Comparison of ENCODE assay signal across 9 cellular contexts in the genomic region with DNA sequence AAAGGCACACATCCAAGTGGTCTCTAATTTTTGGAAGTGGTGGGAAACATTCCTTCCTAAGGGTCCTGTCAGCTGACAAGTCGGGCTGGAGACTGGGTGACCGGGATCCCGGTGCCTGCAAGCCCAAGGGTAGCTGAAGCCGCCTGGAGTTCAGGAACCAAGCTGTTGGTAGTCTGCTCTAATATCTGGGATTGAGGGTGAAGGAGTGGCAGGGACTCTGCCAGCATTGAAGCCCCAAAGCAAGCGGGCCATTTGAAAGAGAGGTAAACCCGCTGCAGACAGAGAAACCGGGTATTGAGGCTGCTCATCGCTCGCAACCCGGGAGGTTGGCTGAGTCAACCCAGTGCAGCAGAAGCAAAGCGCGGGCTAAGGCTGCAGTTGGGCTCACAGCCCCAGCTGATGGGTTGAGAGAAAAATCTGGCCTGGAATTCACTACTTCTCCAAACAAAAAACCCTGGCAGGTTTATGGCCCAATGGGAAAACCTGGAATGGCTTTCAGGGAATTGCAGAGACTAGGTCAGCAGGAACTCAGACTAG. TPM values are rescaled to one million over a fixed set of nuclear protein-coding genes. Genes with fewer than 3 reads are reported as not detected.
DNase-seq lines count a peak whose midpoint lies in the region; ATAC-seq and TF ChIP-seq lines count a peak whose summit lies in the region.
"Had no signal": no experiment of that assay in that cellular context is flagged by ENCODE, and none has a peak within 500 bp of the region (broad histone marks: within the 10 kb centered on the region; RNA-seq: fewer than 3 reads in every experiment).

No MANE protein-coding gene starts in this region.

- no peak overlapping the region for H3K27ac Mint-ChIP-seq in activated CD4-positive, alpha-beta T cell treated with anti-CD3 and anti-CD28 coated beads for 36 hours
- H3K27ac Mint-ChIP-seq: activated naive CD8-positive, alpha-beta T cell treated with anti-CD3 and anti-CD28 coated beads, Interleukin-2, amount 10 ng/mL, durations not matched to agents 7 days and 5 days had no signal

- H3K4me3 Mint-ChIP-seq in activated CD4-positive, alpha-beta T cell treated with anti-CD3 and anti-CD28 coated beads for 36 hours: no peak overlapping the region
- H3K4me3 Mint-ChIP-seq: activated naive CD8-positive, alpha-beta T cell treated with anti-CD3 and anti-CD28 coated beads, Interleukin-2, amount 10 ng/mL, durations not matched to agents 7 days and 5 days had no signal

- H3K9me2 ChIP-seq in neural cell (ENCODE audit: insufficient read depth, low read length): no peaks in the 10 kb centered on the region

- TF ChIP-seq RAD21 in neural cell (conservative IDR thresholded peaks at IDR 0.05): peak; percentile 32

- peak overlapping the region; percentile 21 for H2AFZ ChIP-seq in neural cell (ENCODE audit: low read depth, low read length)

- peaks cover 39% of the 10 kb centered on the region for H3K27me3 Mint-ChIP-seq in activated CD4-positive, alpha-beta T cell treated with anti-CD3 and anti-CD28 coated beads for 36 hours

- no peaks in the 10 kb centered on the region for H3K9me3 Mint-ChIP-seq in activated CD4-positive, alpha-beta T cell treated with anti-CD3 and anti-CD28 coated beads for 36 hours (ENCODE audit: low read depth)
- H3K9me3 Mint-ChIP-seq: activated naive CD8-positive, alpha-beta T cell treated with anti-CD3 and anti-CD28 coated beads, Interleukin-2, amount 10 ng/mL, durations not matched to agents 7 days and 5 days had no signal

- H3K27me3 ChIP-seq in neural cell (ENCODE audit: insufficient read depth, low read depth, low read length): peaks cover 18% of the 10 kb centered on the region

- H3K4me1 Mint-ChIP-seq in activated CD4-positive, alpha-beta T cell treated with anti-CD3 and anti-CD28 coated beads for 36 hours: no peaks in the 10 kb centered on the region

- peak overlapping the region; percentile 45 for H3K9ac ChIP-seq in neural cell (ENCODE audit: low read length)

- DNase-seq in activated CD4-positive, alpha-beta T cell treated with anti-CD3 and anti-CD28 coated beads for 36 hours: peak; percentile 57
- DNase-seq in activated CD4-positive, alpha-beta T cell treated with anti-CD3 and anti-CD28 coated beads, Interleukin-2, amount 50 U/mL, for 4 hours: no peak
- DNase-seq in NCI-H1694 (lab: John Stamatoyannopoulos, UW) (peak; percentile 86), fibroblast of the aortic adventitia (ENCODE audit: low read depth) (peak; percentile 88), UCSD-AML1 (lab: John Stamatoyannopoulos, UW; ENCODE audit: unreplicated experiment) (no peak)
- DNase-seq: activated naive CD8-positive, alpha-beta T cell treated with anti-CD3 and anti-CD28 coated beads, Interleukin-2, amount 10 ng/mL, durations not matched to agents 7 days and 5 days had no signal

- H3K36me3 ChIP-seq in neural cell (ENCODE audit: insufficient read depth, low read length): no peaks in the 10 kb centered on the region

- CTCF ChIA-PET in activated CD4-positive, alpha-beta T cell treated with anti-CD3 and anti-CD28 coated beads for 36 hours (lab: Charles Lee): interaction anchor here (0.7 to 1.0 kb wide), 6 partner anchors 9 to 505 kb away, joined by 3 read pairs; no protein-coding TSS in a partner anchor

- peak; percentile 78 for ATAC-seq in activated CD4-positive, alpha-beta T cell treated with anti-CD3 and anti-CD28 coated beads for 36 hours
- no peak for ATAC-seq in HG03097 (IDR thresholded peaks at IDR 0.05; ENCODE audit: low FRiP score, unreplicated experiment)

- TF ChIP-seq EP300 in neural cell (conservative IDR thresholded peaks at IDR 0.05; ENCODE audit: poor library complexity, severe bottlenecking): peak; percentile 44

- 0 out of 2 replicates have a peak overlapping the region, but pooled peaks have one; percentile 9 for H3K27ac ChIP-seq in VCaP
- no peak overlapping the region for H3K27ac ChIP-seq in neural cell (ENCODE audit: low read length)

- H3K4me3 ChIP-seq in fibroblast of the aortic adventitia (ENCODE audit: low read depth, low read length) (peak overlapping the region; percentile 48), neural cell (ENCODE audit: low read length) (peak overlapping the region; percentile 65)

- no peaks in the 10 kb centered on the region for H3K9me3 ChIP-seq in neural cell (ENCODE audit: low read length)

- POLR2A ChIA-PET in activated CD4-positive, alpha-beta T cell treated with anti-CD3 and anti-CD28 coated beads for 36 hours (lab: Charles Lee): interaction anchor here (0.6 kb wide), 1 partner anchor 177 kb away, joined by 3 read pairs; no protein-coding TSS in a partner anchor

- no peak for TF ChIP-seq CTCF in VCaP (conservative IDR thresholded peaks at IDR 0.05)
- no peak for TF ChIP-seq CTCF in fibroblast of the aortic adventitia (IDR thresholded peaks at IDR 0.05; ENCODE audit: insufficient read depth, low read length)
- TF ChIP-seq CTCF in neural cell (IDR thresholded peaks at IDR 0.05; ENCODE audit: poor library complexity, severe bottlenecking): no peak

- intact Hi-C loops in activated CD4-positive, alpha-beta T cell treated with anti-CD3 and anti-CD28 coated beads for 36 hours (cut with DNase I, micrococcal nuclease): no loop called here

- H3K4me2 ChIP-seq in neural cell (ENCODE audit: low read length): peak overlapping the region; percentile 81

- H3K79me2 ChIP-seq in neural cell (replicated peaks; ENCODE audit: insufficient read depth, low read length): no peaks in the 10 kb centered on the region

- H3F3A ChIP-seq in neural cell (ENCODE audit: insufficient read depth, low read length, poor library complexity, severe bottlenecking): no peaks in the 10 kb centered on the region

- no peaks in the 10 kb centered on the region for H4K20me1 ChIP-seq in neural cell (ENCODE audit: insufficient read depth)

- H3K36me3 Mint-ChIP-seq in activated CD4-positive, alpha-beta T cell treated with anti-CD3 and anti-CD28 coated beads for 36 hours (ENCODE audit: low read depth): no peaks in the 10 kb centered on the region
- H3K36me3 Mint-ChIP-seq: activated naive CD8-positive, alpha-beta T cell treated with anti-CD3 and anti-CD28 coated beads, Interleukin-2, amount 10 ng/mL, durations not matched to agents 7 days and 5 days had no signal

TF ChIP-seq in neural cell, 6 proteins besides CTCF, POLR2A, EP300 and RAD21:
- TF ChIP-seq SMC3 (conservative IDR thresholded peaks at IDR 0.05; ENCODE audit: poor library complexity) (peak; percentile 39), POLR2AphosphoS5 (IDR thresholded peaks at IDR 0.05) (peak; percentile 30), EZH2 (IDR thresholded peaks at IDR 0.05; ENCODE audit: borderline replicate concordance, insufficient read depth, low read length, poor library complexity, severe bottlenecking) (no peak), MXI1 (conservative IDR thresholded peaks at IDR 0.05; ENCODE audit: poor library complexity, severe bottlenecking) (peak; percentile 33), TAF1 (IDR thresholded peaks at IDR 0.05; ENCODE audit: low read depth) (no peak)
- TF ChIP-seq, protein P1, sequence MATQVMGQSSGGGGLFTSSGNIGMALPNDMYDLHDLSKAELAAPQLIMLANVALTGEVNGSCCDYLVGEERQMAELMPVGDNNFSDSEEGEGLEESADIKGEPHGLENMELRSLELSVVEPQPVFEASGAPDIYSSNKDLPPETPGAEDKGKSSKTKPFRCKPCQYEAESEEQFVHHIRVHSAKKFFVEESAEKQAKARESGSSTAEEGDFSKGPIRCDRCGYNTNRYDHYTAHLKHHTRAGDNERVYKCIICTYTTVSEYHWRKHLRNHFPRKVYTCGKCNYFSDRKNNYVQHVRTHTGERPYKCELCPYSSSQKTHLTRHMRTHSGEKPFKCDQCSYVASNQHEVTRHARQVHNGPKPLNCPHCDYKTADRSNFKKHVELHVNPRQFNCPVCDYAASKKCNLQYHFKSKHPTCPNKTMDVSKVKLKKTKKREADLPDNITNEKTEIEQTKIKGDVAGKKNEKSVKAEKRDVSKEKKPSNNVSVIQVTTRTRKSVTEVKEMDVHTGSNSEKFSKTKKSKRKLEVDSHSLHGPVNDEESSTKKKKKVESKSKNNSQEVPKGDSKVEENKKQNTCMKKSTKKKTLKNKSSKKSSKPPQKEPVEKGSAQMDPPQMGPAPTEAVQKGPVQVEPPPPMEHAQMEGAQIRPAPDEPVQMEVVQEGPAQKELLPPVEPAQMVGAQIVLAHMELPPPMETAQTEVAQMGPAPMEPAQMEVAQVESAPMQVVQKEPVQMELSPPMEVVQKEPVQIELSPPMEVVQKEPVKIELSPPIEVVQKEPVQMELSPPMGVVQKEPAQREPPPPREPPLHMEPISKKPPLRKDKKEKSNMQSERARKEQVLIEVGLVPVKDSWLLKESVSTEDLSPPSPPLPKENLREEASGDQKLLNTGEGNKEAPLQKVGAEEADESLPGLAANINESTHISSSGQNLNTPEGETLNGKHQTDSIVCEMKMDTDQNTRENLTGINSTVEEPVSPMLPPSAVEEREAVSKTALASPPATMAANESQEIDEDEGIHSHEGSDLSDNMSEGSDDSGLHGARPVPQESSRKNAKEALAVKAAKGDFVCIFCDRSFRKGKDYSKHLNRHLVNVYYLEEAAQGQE (IDR thresholded peaks at IDR 0.05; ENCODE audit: borderline replicate concordance): no peak

RNA-seq across cellular contexts. Expression of a gene that starts 28.2 kb away (rescaled TPM):
- 10 to 100 TPM; 11.4 to 12.2 TPM for total RNA-seq in activated CD4-positive, alpha-beta T cell treated with anti-CD3 and anti-CD28 coated beads for 36 hours
- 43.7 and 52.1 TPM in 2 replicates for total RNA-seq in fibroblast of the aortic adventitia (ENCODE audit: low replicate concordance)
- polyA plus RNA-seq in neural cell: 112 and 115 TPM in 2 replicates
- polyA minus RNA-seq in neural cell: 101 and 123 TPM in 2 replicates

Comparison
In these comparisons a context has a peak if more than half of its experiments do, and no peak if none do; other contexts are left out.
1. DNase-seq: peak in activated CD4-positive, alpha-beta T cell treated with anti-CD3 and anti-CD28 coated beads for 36 hours (single experiment), NCI-H1694 (single experiment) and fibroblast of the aortic adventitia (single experiment); none in activated CD4-positive, alpha-beta T cell treated with anti-CD3 and anti-CD28 coated beads, Interleukin-2, amount 50 U/mL, for 4 hours (0 of 2) and UCSD-AML1 (single experiment).